9 cellular contexts compared by ENCODE assay signal in the genomic region with DNA sequence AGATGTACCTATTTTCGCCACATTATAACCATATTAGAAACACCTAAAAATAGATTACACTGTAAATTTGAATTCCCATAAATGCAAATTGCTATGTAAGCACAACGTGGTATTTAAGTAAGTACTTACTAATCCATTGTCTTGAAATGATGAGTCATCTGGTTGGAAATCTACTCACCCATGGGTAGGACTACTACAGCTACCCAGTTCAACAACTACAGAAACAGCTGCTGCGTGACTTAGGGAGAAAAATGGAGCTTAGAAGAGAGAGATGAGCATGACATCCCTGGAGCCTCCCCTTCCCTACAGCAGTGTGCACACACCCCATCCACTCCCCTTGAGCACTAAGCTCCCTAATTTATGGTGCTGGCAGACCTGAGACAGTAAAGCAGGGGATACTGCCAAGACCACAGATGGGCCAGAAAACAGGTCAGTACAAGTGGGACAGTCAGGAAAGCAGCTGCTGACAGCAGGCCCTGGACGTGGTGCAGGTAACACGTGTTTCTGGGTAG. TPM values are rescaled to one million over a fixed set of nuclear protein-coding genes. Genes with fewer than 3 reads are reported as not detected.
A peak's percentile ranks its signal among the peaks of the same experiment; 100 is the strongest.
DNase-seq lines count a peak whose midpoint lies in the region; ATAC-seq, FAIRE-seq and TF ChIP-seq lines count a peak whose summit lies in the region.
"Had no signal": no experiment of that assay in that cellular context is flagged by ENCODE, and none has a peak within 500 bp of the region (broad histone marks: within the 10 kb centered on the region; RNA-seq: fewer than 3 reads in every experiment).

No MANE protein-coding gene starts in this region.

- in situ Hi-C loops in GM13976 (cut with MboI; ENCODE audit: low sequenced_read_pairs, unreplicated experiment), result no loop called here

- no peak overlapping the region for H3K9ac ChIP-seq in kidney (ENCODE audit: low read length in 2 of 2)

- FAIRE-seq in kidney (lab: Jason Lieb, UNC), result no peak

- H3K4me1 ChIP-seq in kidney (ENCODE audit: control insufficient read depth in 1 of 2, insufficient read depth in 1 of 2, low read depth in 1 of 2, low read length in 2 of 2), result no peaks in the 10 kb centered on the region

- POLR2A ChIA-PET in RWPE1 (lab: Yijun Ruan, JAX; ENCODE audit: low non-redundant PET), result no interaction called here

- intact Hi-C loops in kidney (cut with DNase I), result no loop called here

- H3K27ac ChIP-seq in RWPE1 (peak overlapping the region; percentile 75), kidney (ENCODE audit: low read depth in 2 of 2, low read length in 2 of 2) (no peak overlapping the region)

- DNase-seq in RWPE1 (ENCODE audit: low spot score) (peak; percentile 75), occipital lobe (lab: John Stamatoyannopoulos, UW) (peak; percentile 33), SKM-1 (lab: John Stamatoyannopoulos, UW; ENCODE audit: unreplicated experiment) (no peak), kidney (no peak), GM13976 (ENCODE audit: low spot score) (no peak)
- DNase-seq: cortex of kidney; naive thymus-derived CD8-positive, alpha-beta T cell had no signal

- CTCF ChIA-PET in RWPE1 (lab: Yijun Ruan, JAX), result interaction anchor here (0.5 to 1.2 kb wide), 2 partner anchors 13 to 402 kb away, joined by 4 to 5 read pairs; no protein-coding TSS in a partner anchor

- no peak overlapping the region for H3K4me3 ChIP-seq in kidney (ENCODE audit: low read length in 2 of 2)

- ATAC-seq in GM19043 (IDR thresholded peaks at IDR 0.05; ENCODE audit: low read depth, unreplicated experiment) (peak; percentile 46), HG03045 (IDR thresholded peaks at IDR 0.05; ENCODE audit: unreplicated experiment) (peak; percentile 36)
- ATAC-seq: naive thymus-derived CD8-positive, alpha-beta T cell had no signal

- TF ChIP-seq CTCF in RWPE1 (conservative IDR thresholded peaks at IDR 0.05; ENCODE audit: low read depth) (no peak), kidney (IDR thresholded peaks at IDR 0.05; ENCODE audit: borderline replicate concordance, extremely low read depth, insufficient read depth) (no peak), GM13976 (IDR thresholded peaks at IDR 0.05; ENCODE audit: borderline replicate concordance, control extremely low read depth, extremely low read depth, insufficient read depth, missing control alignments) (no peak)

- no peaks in the 10 kb centered on the region for H3K9me3 ChIP-seq in kidney (ENCODE audit: control insufficient read depth in 1 of 2, low read length in 2 of 2)

- no peaks in the 10 kb centered on the region for H3K36me3 ChIP-seq in kidney (ENCODE audit: control insufficient read depth in 1 of 2, insufficient read depth in 2 of 2, low read length in 2 of 2)

RNA-seq across cellular contexts. Expression of a gene that starts 26.9 kb away (rescaled TPM):
- total RNA-seq in occipital lobe, result 99.2 TPM
- total RNA-seq in kidney, result 31.5 TPM
- 51.6 TPM for polyA plus RNA-seq in kidney (ENCODE audit: insufficient read depth, low read depth, low replicate concordance)

RNA-seq across cellular contexts. Expression of a gene that starts 32.7 kb away (rescaled TPM):
- total RNA-seq in occipital lobe (62.5 TPM), kidney (47.3 TPM)
- 22.8 TPM for polyA plus RNA-seq in kidney (ENCODE audit: insufficient read depth, low read depth, low replicate concordance)

RNA-seq across cellular contexts. Expression of a gene that starts 47.7 kb away (rescaled TPM):
- 33.8 TPM for total RNA-seq in occipital lobe
- total RNA-seq in kidney, result 29.5 TPM
- 10.3 TPM for polyA plus RNA-seq in kidney (ENCODE audit: insufficient read depth, low read depth, low replicate concordance)

Comparison
In these comparisons a context has a peak if more than half of its experiments do, and no peak if none do; other contexts are left out.
1. DNase-seq: peak in RWPE1 (single experiment) and occipital lobe (single experiment); none in SKM-1 (single experiment), kidney (single experiment) and GM13976 (single experiment).